Comparison of ENCODE assay signal across 9 cellular contexts in the genomic region with DNA sequence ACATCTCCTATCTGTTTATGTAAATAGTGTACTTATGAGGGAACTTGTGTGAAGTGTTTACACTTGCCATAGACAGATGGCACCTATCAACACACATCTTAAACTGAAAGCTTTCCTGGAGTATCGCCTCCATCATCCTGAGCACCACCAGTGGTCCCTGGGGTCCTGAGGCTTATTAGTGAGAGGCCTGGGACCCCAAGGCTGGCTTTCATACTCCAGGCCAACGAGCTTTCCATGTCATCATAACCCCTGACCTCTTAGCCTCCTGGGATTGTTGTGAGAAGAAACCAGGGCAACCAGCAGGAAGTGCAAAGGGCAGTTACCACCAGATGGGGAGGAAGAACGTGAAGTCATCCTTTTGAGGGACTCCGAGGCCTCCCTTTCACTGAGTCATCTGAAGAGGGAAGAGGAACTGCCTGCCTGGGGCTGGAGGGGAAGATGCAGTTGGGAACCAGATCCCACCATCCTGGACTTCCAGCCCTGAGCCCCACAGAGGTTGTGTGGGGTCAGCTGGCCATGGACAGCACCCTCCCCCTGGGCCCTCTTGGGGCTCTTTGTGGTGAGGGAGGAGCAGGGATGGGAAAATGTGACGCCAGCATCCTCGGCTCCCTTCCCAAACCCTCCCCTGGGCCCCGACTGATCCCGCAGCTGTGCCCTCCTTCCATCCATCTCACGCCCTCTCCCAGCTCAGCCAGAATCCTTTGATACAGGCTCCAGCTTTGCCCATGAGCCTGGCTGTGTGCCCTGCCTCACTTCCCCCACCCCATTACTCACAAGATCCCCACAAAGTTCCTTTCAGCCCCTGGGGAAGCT. TPM values are rescaled to one million over a fixed set of nuclear protein-coding genes. Genes with fewer than 3 reads are reported as not detected.
DNase-seq lines count a peak whose midpoint lies in the region; ATAC-seq, FAIRE-seq and TF ChIP-seq lines count a peak whose summit lies in the region.
"Had no signal": no experiment of that assay in that cellular context is flagged by ENCODE, and none has a peak within 500 bp of the region (broad histone marks: within the 10 kb centered on the region; RNA-seq: fewer than 3 reads in every experiment).

No MANE protein-coding gene starts in this region.

- peaks cover 36% of the 10 kb centered on the region for H3K4me1 ChIP-seq in endothelial cell of umbilical vein (ENCODE audit: control insufficient read depth, extremely low read depth, insufficient read depth, low read length)
- peaks cover 8 to 9% of the 10 kb centered on the region in 2 donors for H3K4me1 ChIP-seq in naive thymus-derived CD4-positive, alpha-beta T cell (ENCODE audit: control insufficient read depth in 2 of 2, insufficient read depth in 2 of 2, low read length in 2 of 2)

- no peak overlapping the region for H3K4me3 ChIP-seq in endothelial cell of umbilical vein (replicated peaks in 1 of 3; ENCODE audit: insufficient read depth in 1 of 3, low read depth in 1 of 3, low read length in 3 of 3)
- no peak overlapping the region for H3K4me3 ChIP-seq in naive thymus-derived CD4-positive, alpha-beta T cell (ENCODE audit: low read length)

- peaks cover 11 to 20% (median 18%) of the 10 kb centered on the region in 3 donors for H3K27me3 Mint-ChIP-seq in CD14-positive monocyte (ENCODE audit: low read depth in 3 of 3)
- H3K27me3 Mint-ChIP-seq in naive thymus-derived CD4-positive, alpha-beta T cell: peaks cover 0 to 15% (median 10%) of the 10 kb centered on the region in 5 donors
- peaks cover 9% of the 10 kb centered on the region for H3K27me3 Mint-ChIP-seq in activated CD4-positive, alpha-beta memory T cell treated with anti-CD3 and anti-CD28 coated beads for 36 hours
- H3K27me3 Mint-ChIP-seq: naive B cell had no signal

- H3K9me3 Mint-ChIP-seq in CD14-positive monocyte: peaks cover 0 to 3% (median 0%) of the 10 kb centered on the region in 7 donors
- no peaks in the 10 kb centered on the region for H3K9me3 Mint-ChIP-seq in naive thymus-derived CD4-positive, alpha-beta T cell
- H3K9me3 Mint-ChIP-seq in activated CD4-positive, alpha-beta memory T cell treated with anti-CD3 and anti-CD28 coated beads for 36 hours: no peaks in the 10 kb centered on the region
- H3K9me3 Mint-ChIP-seq: naive B cell had no signal

- CTCF ChIA-PET in endothelial cell of umbilical vein (lab: Charles Lee): interaction anchor here (0.6 to 4.3 kb wide), 5 partner anchors 11 to 226 kb away, joined by 4 to 30 read pairs (median 14); no protein-coding TSS in a partner anchor
- CTCF ChIA-PET in naive thymus-derived CD4-positive, alpha-beta T cell (lab: Charles Lee): interaction anchor here (0.6 kb wide), 2 partner anchors 22 to 233 kb away, joined by 3 read pairs; no protein-coding TSS in a partner anchor
- CTCF ChIA-PET in activated CD4-positive, alpha-beta memory T cell treated with anti-CD3 and anti-CD28 coated beads for 36 hours (lab: Charles Lee): interaction anchor here (0.9 to 6.7 kb wide), 4 partner anchors 10 to 225 kb away, joined by 3 to 68 read pairs (median 4); no protein-coding TSS in a partner anchor

- H3K36me3 ChIP-seq in endothelial cell of umbilical vein (ENCODE audit: control insufficient read depth in 2 of 2, extremely low read depth in 1 of 2, insufficient read depth in 2 of 2, low read length in 2 of 2): no peaks in the 10 kb centered on the region
- no peaks in the 10 kb centered on the region for H3K36me3 ChIP-seq in naive thymus-derived CD4-positive, alpha-beta T cell (ENCODE audit: control insufficient read depth in 2 of 3, insufficient read depth in 3 of 3, low read length in 3 of 3)

- H3K4me1 Mint-ChIP-seq in CD14-positive monocyte: peaks cover 21% of the 10 kb centered on the region
- H3K4me1 Mint-ChIP-seq in naive thymus-derived CD4-positive, alpha-beta T cell: peaks cover 6 to 19% (median 10%) of the 10 kb centered on the region in 7 donors
- peaks cover 7% of the 10 kb centered on the region for H3K4me1 Mint-ChIP-seq in activated CD4-positive, alpha-beta memory T cell treated with anti-CD3 and anti-CD28 coated beads for 36 hours (ENCODE audit: low read depth)

- no peaks in the 10 kb centered on the region for H3K27me3 ChIP-seq in endothelial cell of umbilical vein (ENCODE audit: control insufficient read depth in 2 of 2, insufficient read depth in 2 of 2, low read length in 2 of 2)
- H3K27me3 ChIP-seq in naive thymus-derived CD4-positive, alpha-beta T cell (ENCODE audit: control insufficient read depth in 2 of 2, insufficient read depth in 2 of 2, low read length in 2 of 2): peaks cover 3 to 12% of the 10 kb centered on the region in 2 donors

- peak; percentile 41 for TF ChIP-seq POLR2A in endothelial cell of umbilical vein (IDR thresholded peaks at IDR 0.05; ENCODE audit: low read depth, low read length)

- H3K27ac Mint-ChIP-seq in CD14-positive monocyte: no peak overlapping the region
- H3K27ac Mint-ChIP-seq in naive thymus-derived CD4-positive, alpha-beta T cell: peak overlapping the region in 1 of 9 donors; percentile 18
- H3K27ac Mint-ChIP-seq in activated CD4-positive, alpha-beta memory T cell treated with anti-CD3 and anti-CD28 coated beads for 36 hours: no peak overlapping the region

- POLR2A ChIA-PET in endothelial cell of umbilical vein (lab: Charles Lee): interaction anchor here (1.0 kb wide), 1 partner anchor 13 kb away, joined by 3 read pairs; no protein-coding TSS in a partner anchor
- POLR2A ChIA-PET in naive thymus-derived CD4-positive, alpha-beta T cell (lab: Charles Lee): interaction anchor here (0.8 kb wide), 1 partner anchor 12 kb away, joined by 3 read pairs; no protein-coding TSS in a partner anchor
- POLR2A ChIA-PET in activated CD4-positive, alpha-beta memory T cell treated with anti-CD3 and anti-CD28 coated beads for 36 hours (lab: Charles Lee): no interaction called here

- peak; percentile 94 for FAIRE-seq in endothelial cell of umbilical vein (lab: Jason Lieb, UNC)

- no peaks in the 10 kb centered on the region for H3K9me3 ChIP-seq in endothelial cell of umbilical vein (replicated peaks; ENCODE audit: control insufficient read depth, insufficient read depth, low read length)
- no peaks in the 10 kb centered on the region for H3K9me3 ChIP-seq in naive thymus-derived CD4-positive, alpha-beta T cell (ENCODE audit: control insufficient read depth in 2 of 3, low read length in 3 of 3)

- dilution Hi-C loops in endothelial cell of umbilical vein (cut with MboI; ENCODE audit: extremely low pct_ligation_motif_present, low sequenced_read_pairs): no loop called here

- ATAC-seq in naive thymus-derived CD4-positive, alpha-beta T cell: peak; percentile 88
- no peak for ATAC-seq in HG03442 (IDR thresholded peaks at IDR 0.05; ENCODE audit: unreplicated experiment)

- peak overlapping the region in 1 of 2 donors; percentile 66 for H3K4me3 Mint-ChIP-seq in CD14-positive monocyte
- no peak overlapping the region for H3K4me3 Mint-ChIP-seq in naive thymus-derived CD4-positive, alpha-beta T cell
- no peak overlapping the region for H3K4me3 Mint-ChIP-seq in activated CD4-positive, alpha-beta memory T cell treated with anti-CD3 and anti-CD28 coated beads for 36 hours

- no peaks in the 10 kb centered on the region for H3K79me2 ChIP-seq in endothelial cell of umbilical vein (ENCODE audit: control insufficient read depth, insufficient read depth, low read length)

- TF ChIP-seq CTCF in CD14-positive monocyte (IDR thresholded peaks at IDR 0.05) (no peak), endothelial cell of umbilical vein (IDR thresholded peaks at IDR 0.05; ENCODE audit: extremely low read depth in 1 of 2, insufficient read depth in 1 of 2, low read depth in 1 of 2, low read length in 2 of 2) (no peak)

- BruUV-seq in endothelial cell of umbilical vein (replicated peaks; lab: Mats Ljungman, UMichigan): TSS peak; percentile 78

- peak overlapping the region; percentile 89 for H3K27ac ChIP-seq in endothelial cell of umbilical vein (ENCODE audit: insufficient read depth, low read depth, low read length)
- H3K27ac ChIP-seq in naive thymus-derived CD4-positive, alpha-beta T cell (ENCODE audit: low read depth, low read length): no peak overlapping the region

- peak overlapping the region; percentile 50 for H3K4me2 ChIP-seq in endothelial cell of umbilical vein (ENCODE audit: insufficient read depth, low read length)

- H3K9ac ChIP-seq in endothelial cell of umbilical vein (replicated peaks; ENCODE audit: extremely low read depth, insufficient read depth, low read length): peak overlapping the region; percentile 59

- no peaks in the 10 kb centered on the region for H3K9me1 ChIP-seq in endothelial cell of umbilical vein (replicated peaks; ENCODE audit: control insufficient read depth, extremely low read depth, insufficient read depth, low read length)

- peaks cover 23 to 31% of the 10 kb centered on the region in 2 donors for H3K36me3 Mint-ChIP-seq in CD14-positive monocyte
- H3K36me3 Mint-ChIP-seq in naive thymus-derived CD4-positive, alpha-beta T cell: no peaks in the 10 kb centered on the region
- H3K36me3 Mint-ChIP-seq in activated CD4-positive, alpha-beta memory T cell treated with anti-CD3 and anti-CD28 coated beads for 36 hours: no peaks in the 10 kb centered on the region
- H3K36me3 Mint-ChIP-seq: naive B cell had no signal

- no peaks in the 10 kb centered on the region for H4K20me1 ChIP-seq in endothelial cell of umbilical vein (replicated peaks; ENCODE audit: control insufficient read depth, extremely low read depth, insufficient read depth, low read length)

- H2AFZ ChIP-seq in endothelial cell of umbilical vein (ENCODE audit: low read depth, low read length): peak overlapping the region; percentile 46

- intact Hi-C loops in CD14-positive monocyte (cut with micrococcal nuclease) (loop anchor here (10.0 kb wide), 4 partner anchors 119 to 769 kb away; a partner anchor contains a TSS), endothelial cell of umbilical vein (cut with micrococcal nuclease) (loop anchor here (1.0 to 10.0 kb wide), 2 partner anchors 22 to 769 kb away; a partner anchor contains a TSS)
- intact Hi-C loops in naive thymus-derived CD4-positive, alpha-beta T cell (cut with micrococcal nuclease): no loop called here
- intact Hi-C loops in activated CD4-positive, alpha-beta memory T cell treated with anti-CD3 and anti-CD28 coated beads for 36 hours (cut with micrococcal nuclease): no loop called here

- DNase-seq in CD14-positive monocyte (ENCODE audit: low spot score) (peak; percentile 95), NCI-H69 (lab: John Stamatoyannopoulos, UW) (peak; percentile 30), endothelial cell of umbilical vein (ENCODE audit: low read depth, low spot score) (peak; percentile 78), occipital lobe (lab: John Stamatoyannopoulos, UW) (no peak), DMS153 (lab: John Stamatoyannopoulos, UW) (no peak)
- peak in 1 of 9 donors; percentile 13 for DNase-seq in naive thymus-derived CD4-positive, alpha-beta T cell
- no peak for DNase-seq in activated CD4-positive, alpha-beta memory T cell treated with anti-CD3 and anti-CD28 coated beads for 36 hours
- DNase-seq: naive B cell had no signal

RNA-seq across cellular contexts. Expression of a gene that starts 5.8 kb away (rescaled TPM):
- polyA plus RNA-seq in CD14-positive monocyte (1 to 10 TPM; 1.8 to 2.0 TPM), endothelial cell of umbilical vein (2.4 and 2.6 TPM in 2 replicates)
- total RNA-seq in endothelial cell of umbilical vein (5.3 and 7.8 TPM in 2 replicates), occipital lobe (0.94 TPM)
- 1.9 and 2.1 TPM in 2 replicates for polyA plus RNA-seq in endothelial cell of umbilical vein (2011; cell fraction: cytosol; rRNA removed)
- polyA plus RNA-seq in endothelial cell of umbilical vein (2011; cell fraction: nucleus; rRNA removed): 2.5 and 3.0 TPM in 2 replicates
- 3.7 and 5.2 TPM in 2 replicates for polyA plus RNA-seq in endothelial cell of umbilical vein (2012)
- polyA minus RNA-seq in endothelial cell of umbilical vein: 4.3 and 5.4 TPM in 2 replicates
- 0.72 TPM for polyA minus RNA-seq in endothelial cell of umbilical vein (2011; cell fraction: cytosol; rRNA and poly(A)+ RNA removed)
- 2.6 and 3.8 TPM in 2 replicates for polyA minus RNA-seq in endothelial cell of umbilical vein (2011; cell fraction: nucleus; rRNA and poly(A)+ RNA removed)
- 1 to 10 TPM in 2 of 5 experiments, under 1 TPM in 1, not detected in 2; 0.94 to 5.6 (median 2.3) TPM for total RNA-seq in naive thymus-derived CD4-positive, alpha-beta T cell
- not detected for polyA plus RNA-seq in naive thymus-derived CD4-positive, alpha-beta T cell
- 1 to 10 TPM; 1.4 to 2.3 TPM for total RNA-seq in activated CD4-positive, alpha-beta memory T cell treated with anti-CD3 and anti-CD28 coated beads for 36 hours

RNA-seq across cellular contexts. Expression of a gene that starts 22.3 kb away (rescaled TPM):
- polyA plus RNA-seq in CD14-positive monocyte: 1 to 10 TPM; 3.1 to 4.0 TPM
- total RNA-seq in endothelial cell of umbilical vein: 14.5 and 15.9 TPM in 2 replicates
- 3.3 and 4.1 TPM in 2 replicates for polyA plus RNA-seq in endothelial cell of umbilical vein
- 5.1 and 5.4 TPM in 2 replicates for polyA plus RNA-seq in endothelial cell of umbilical vein (2011; cell fraction: cytosol; rRNA removed)
- polyA plus RNA-seq in endothelial cell of umbilical vein (2011; cell fraction: nucleus; rRNA removed): 12.5 and 14.1 TPM in 2 replicates
- 9.2 and 13.2 TPM in 2 replicates for polyA plus RNA-seq in endothelial cell of umbilical vein (2012)
- 7.3 and 11.5 TPM in 2 replicates for polyA minus RNA-seq in endothelial cell of umbilical vein
- polyA minus RNA-seq in endothelial cell of umbilical vein (2011; cell fraction: cytosol; rRNA and poly(A)+ RNA removed): 19.7 TPM
- polyA minus RNA-seq in endothelial cell of umbilical vein (2011; cell fraction: nucleus; rRNA and poly(A)+ RNA removed): 7.5 and 10.3 TPM in 2 replicates
- 10 to 100 TPM; 12.7 to 27.0 (median 18.7) TPM for total RNA-seq in naive thymus-derived CD4-positive, alpha-beta T cell
- polyA plus RNA-seq in naive thymus-derived CD4-positive, alpha-beta T cell: 10 to 100 TPM; 11.6 to 20.7 TPM
- 22.6 TPM for total RNA-seq in occipital lobe
- 10 to 100 TPM; 14.2 to 15.9 TPM for total RNA-seq in activated CD4-positive, alpha-beta memory T cell treated with anti-CD3 and anti-CD28 coated beads for 36 hours

Comparison
In these comparisons a context has a peak if more than half of its experiments do, and no peak if none do; other contexts are left out.
1. DNase-seq: peak in CD14-positive monocyte (single experiment), NCI-H69 (single experiment) and endothelial cell of umbilical vein (single experiment); none in occipital lobe (single experiment), DMS153 (single experiment) and activated CD4-positive, alpha-beta memory T cell treated with anti-CD3 and anti-CD28 coated beads for 36 hours (single experiment).
2. intact Hi-C loops: an anchor here in CD14-positive monocyte (10.0 kb wide) and endothelial cell of umbilical vein (1.0 to 10.0 kb wide); none called in naive thymus-derived CD4-positive, alpha-beta T cell and activated CD4-positive, alpha-beta memory T cell treated with anti-CD3 and anti-CD28 coated beads for 36 hours.